In genomic region chr3:183698318-183698731, GRCh38 we compare ENCODE assay signal across 1 cellular context.
TF ChIP-seq lines count a peak whose summit lies in the region.

No MANE protein-coding gene starts in this region.

TF ChIP-seq in IMR-90, 13 proteins besides CTCF, POLR2A, EP300 and RAD21 (continued from another document):
- TF ChIP-seq, protein P1, sequence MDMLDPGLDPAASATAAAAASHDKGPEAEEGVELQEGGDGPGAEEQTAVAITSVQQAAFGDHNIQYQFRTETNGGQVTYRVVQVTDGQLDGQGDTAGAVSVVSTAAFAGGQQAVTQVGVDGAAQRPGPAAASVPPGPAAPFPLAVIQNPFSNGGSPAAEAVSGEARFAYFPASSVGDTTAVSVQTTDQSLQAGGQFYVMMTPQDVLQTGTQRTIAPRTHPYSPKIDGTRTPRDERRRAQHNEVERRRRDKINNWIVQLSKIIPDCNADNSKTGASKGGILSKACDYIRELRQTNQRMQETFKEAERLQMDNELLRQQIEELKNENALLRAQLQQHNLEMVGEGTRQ (IDR thresholded peaks at IDR 0.05; ENCODE audit: low read depth, low read length): no peak
- no peak for TF ChIP-seq BHLHE40 (IDR thresholded peaks at IDR 0.05; ENCODE audit: low read depth, low read length)
- TF ChIP-seq MAFK (IDR thresholded peaks at IDR 0.05; ENCODE audit: low read depth, low read length): peak; percentile 28; the same call in 1 of the 2 replicates
- no peak for TF ChIP-seq RCOR1 (IDR thresholded peaks at IDR 0.05; ENCODE audit: insufficient replicate concordance, low read length)
- no peak for TF ChIP-seq SMC3 (IDR thresholded peaks at IDR 0.05; ENCODE audit: low read depth, low read length)
- no peak for TF ChIP-seq NFE2L2 (IDR thresholded peaks at IDR 0.05; ENCODE audit: low read depth, low read length)
- TF ChIP-seq MAZ (IDR thresholded peaks at IDR 0.05; ENCODE audit: borderline replicate concordance, low read depth, low read length): no peak
- TF ChIP-seq MXI1 (IDR thresholded peaks at IDR 0.05; ENCODE audit: borderline replicate concordance, low read depth, low read length): 0 out of 2 replicates have a peak, but pooled peaks have one; percentile 20
- TF ChIP-seq CEBPB (IDR thresholded peaks at IDR 0.05; ENCODE audit: low read depth, low read length): no peak
- no peak for TF ChIP-seq CHD1 (IDR thresholded peaks at IDR 0.05; ENCODE audit: low read depth, low read length)
- TF ChIP-seq RFX5 (IDR thresholded peaks at IDR 0.05; ENCODE audit: low read depth, low read length): no peak
